ENCODE assay signal across 8 cellular contexts in the genomic region with DNA sequence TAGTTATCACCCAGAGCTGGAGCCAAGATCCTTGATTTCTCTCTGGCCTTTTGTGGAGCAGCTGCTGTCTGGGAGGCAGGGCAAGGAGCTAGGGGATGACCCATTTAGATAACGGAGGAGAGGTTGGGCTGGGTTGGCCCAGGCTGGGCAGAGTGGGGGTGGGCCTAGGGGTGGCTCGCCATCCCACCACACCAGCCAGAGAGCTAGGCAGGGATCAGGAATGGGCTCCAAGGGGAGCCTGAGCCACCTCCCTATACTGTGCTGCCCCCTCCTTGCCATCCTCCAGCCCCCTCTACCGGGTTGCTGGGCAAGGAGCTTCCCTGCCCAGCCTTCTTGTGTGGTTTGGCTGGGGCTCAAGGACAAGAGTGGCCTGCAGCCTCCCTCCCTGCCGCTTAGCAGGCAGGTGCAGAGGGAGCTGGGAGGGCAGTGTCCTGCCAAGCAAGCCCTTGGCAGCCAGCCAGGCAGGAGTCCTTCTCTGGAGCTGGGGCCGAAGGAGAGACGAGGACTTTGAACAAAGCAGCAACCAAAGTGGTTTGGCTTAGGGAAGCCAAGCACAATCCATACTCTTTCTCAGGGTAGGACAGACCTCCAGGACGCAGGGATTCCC. TPM values are rescaled to one million over a fixed set of nuclear protein-coding genes. Genes with fewer than 3 reads are reported as not detected.
DNase-seq lines count a peak whose midpoint lies in the region; ATAC-seq and TF ChIP-seq lines count a peak whose summit lies in the region.

No MANE protein-coding gene starts in this region.

- H3K4me3 ChIP-seq in heart right ventricle (no peak overlapping the region), retinal pigment epithelial cell (ENCODE audit: low read length) (peak overlapping the region; percentile 71)
- H3K4me3 ChIP-seq in effector memory CD4-positive, alpha-beta T cell (ENCODE audit: insufficient read depth, low read depth, low read length, poor library complexity, severe bottlenecking): no peak overlapping the region

- H3K9me3 ChIP-seq in heart right ventricle: no peaks in the 10 kb centered on the region
- no peaks in the 10 kb centered on the region for H3K9me3 ChIP-seq in effector memory CD4-positive, alpha-beta T cell (ENCODE audit: control insufficient read depth, low read length)

- intact Hi-C loops in heart right ventricle (cut with DNase I): no loop called here

- peak overlapping the region; percentile 80 for H3K27ac Mint-ChIP-seq in stimulated activated naive CD8-positive, alpha-beta T cell treated with anti-CD3 and anti-CD28 coated beads, Interleukin-15, Interleukin-2, amounts not matched to agents 100 ng/mL and 50 ng/mL, for 24 hours

- peak overlapping the region in 3 of 10 donors; percentile 3 to 51 (median 18) for H3K27ac ChIP-seq in heart right ventricle
- H3K27ac ChIP-seq in effector memory CD4-positive, alpha-beta T cell (ENCODE audit: insufficient read depth, low read length, poor library complexity, severe bottlenecking): no peak overlapping the region

- no peaks in the 10 kb centered on the region for H3K9me3 Mint-ChIP-seq in stimulated activated naive CD8-positive, alpha-beta T cell treated with anti-CD3 and anti-CD28 coated beads, Interleukin-15, Interleukin-2, amounts not matched to agents 100 ng/mL and 50 ng/mL, for 24 hours

- H3K27me3 ChIP-seq in heart right ventricle: no peaks in the 10 kb centered on the region
- H3K27me3 ChIP-seq in effector memory CD4-positive, alpha-beta T cell (replicated peaks; ENCODE audit: control insufficient read depth, insufficient read depth, low read length, poor library complexity, severe bottlenecking): no peaks in the 10 kb centered on the region

- TF ChIP-seq CTCF in heart right ventricle (IDR thresholded peaks at IDR 0.05) (no peak), retinal pigment epithelial cell (conservative IDR thresholded peaks at IDR 0.05; ENCODE audit: low read depth, low read length) (peak; percentile 36)

- no peaks in the 10 kb centered on the region for H3K36me3 ChIP-seq in heart right ventricle
- H3K36me3 ChIP-seq in effector memory CD4-positive, alpha-beta T cell (ENCODE audit: control insufficient read depth, insufficient read depth, low read length): no peaks in the 10 kb centered on the region

- H3K4me3 Mint-ChIP-seq in stimulated activated naive CD8-positive, alpha-beta T cell treated with anti-CD3 and anti-CD28 coated beads, Interleukin-15, Interleukin-2, amounts not matched to agents 100 ng/mL and 50 ng/mL, for 24 hours: peak overlapping the region; percentile 74

- no peak for DNase-seq in stimulated activated naive CD8-positive, alpha-beta T cell treated with anti-CD3 and anti-CD28 coated beads, Interleukin-15, Interleukin-2, amounts not matched to agents 100 U/mL and 50 U/mL, for 24 hours
- DNase-seq in heart right ventricle (peak; percentile 53 to 81), retinal pigment epithelial cell (ENCODE audit: low read depth) (no peak)
- DNase-seq in effector memory CD4-positive, alpha-beta T cell: no peak

- peaks cover 96% of the 10 kb centered on the region for H3K4me1 Mint-ChIP-seq in stimulated activated naive CD8-positive, alpha-beta T cell treated with anti-CD3 and anti-CD28 coated beads, Interleukin-15, Interleukin-2, amounts not matched to agents 100 ng/mL and 50 ng/mL, for 24 hours (ENCODE audit: low read depth)

- no peaks in the 10 kb centered on the region for H3K36me3 Mint-ChIP-seq in stimulated activated naive CD8-positive, alpha-beta T cell treated with anti-CD3 and anti-CD28 coated beads, Interleukin-15, Interleukin-2, amounts not matched to agents 100 ng/mL and 50 ng/mL, for 24 hours (ENCODE audit: low read depth)

- peaks cover 19 to 95% (median 66%) of the 10 kb centered on the region in 9 donors for H3K4me1 ChIP-seq in heart right ventricle
- H3K4me1 ChIP-seq in effector memory CD4-positive, alpha-beta T cell (ENCODE audit: control insufficient read depth, insufficient read depth, low read length, poor library complexity, severe bottlenecking): peaks cover 72% of the 10 kb centered on the region

- no peaks in the 10 kb centered on the region for H3K27me3 Mint-ChIP-seq in stimulated activated naive CD8-positive, alpha-beta T cell treated with anti-CD3 and anti-CD28 coated beads, Interleukin-15, Interleukin-2, amounts not matched to agents 100 ng/mL and 50 ng/mL, for 24 hours

- ATAC-seq in stimulated activated naive CD8-positive, alpha-beta T cell treated with anti-CD3 and anti-CD28 coated beads, Interleukin-15, Interleukin-2, amounts not matched to agents 100 U/mL and 50 U/mL, for 24 hours: no peak
- ATAC-seq in SK-N-SH treated with all-trans-retinoic acid at 6 μM for 48 hours (peak; percentile 41), heart right ventricle (peak in 6 of 8 donors; percentile 31 to 78 (median 52)), GM21717 (IDR thresholded peaks at IDR 0.05; ENCODE audit: unreplicated experiment) (no peak), GM21737 (IDR thresholded peaks at IDR 0.05; ENCODE audit: unreplicated experiment) (no peak)

- 29 to 30% methylated on average over 7 of the region's 7 CpGs for WGBS in heart right ventricle, 2 donors

TF ChIP-seq in SK-N-SH treated with all-trans-retinoic acid at 6 μM for 48 hours, 23 proteins besides CTCF, POLR2A, EP300 and RAD21:
- TF ChIP-seq, protein P1, sequence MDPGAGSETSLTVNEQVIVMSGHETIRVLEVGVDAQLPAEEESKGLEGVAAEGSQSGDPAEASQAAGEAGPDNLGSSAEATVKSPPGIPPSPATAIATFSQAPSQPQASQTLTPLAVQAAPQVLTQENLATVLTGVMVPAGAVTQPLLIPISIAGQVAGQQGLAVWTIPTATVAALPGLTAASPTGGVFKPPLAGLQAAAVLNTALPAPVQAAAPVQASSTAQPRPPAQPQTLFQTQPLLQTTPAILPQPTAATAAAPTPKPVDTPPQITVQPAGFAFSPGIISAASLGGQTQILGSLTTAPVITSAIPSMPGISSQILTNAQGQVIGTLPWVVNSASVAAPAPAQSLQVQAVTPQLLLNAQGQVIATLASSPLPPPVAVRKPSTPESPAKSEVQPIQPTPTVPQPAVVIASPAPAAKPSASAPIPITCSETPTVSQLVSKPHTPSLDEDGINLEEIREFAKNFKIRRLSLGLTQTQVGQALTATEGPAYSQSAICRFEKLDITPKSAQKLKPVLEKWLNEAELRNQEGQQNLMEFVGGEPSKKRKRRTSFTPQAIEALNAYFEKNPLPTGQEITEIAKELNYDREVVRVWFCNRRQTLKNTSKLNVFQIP (CRISPR knock-in tag; IDR thresholded peaks at IDR 0.05; ENCODE audit: borderline replicate concordance, low read depth): no peak
- TF ChIP-seq PPARA (CRISPR knock-in tag; IDR thresholded peaks at IDR 0.05; ENCODE audit: borderline replicate concordance) (no peak), ZC3H10 (CRISPR knock-in tag; IDR thresholded peaks at IDR 0.05) (no peak)
- TF ChIP-seq, protein P2, sequence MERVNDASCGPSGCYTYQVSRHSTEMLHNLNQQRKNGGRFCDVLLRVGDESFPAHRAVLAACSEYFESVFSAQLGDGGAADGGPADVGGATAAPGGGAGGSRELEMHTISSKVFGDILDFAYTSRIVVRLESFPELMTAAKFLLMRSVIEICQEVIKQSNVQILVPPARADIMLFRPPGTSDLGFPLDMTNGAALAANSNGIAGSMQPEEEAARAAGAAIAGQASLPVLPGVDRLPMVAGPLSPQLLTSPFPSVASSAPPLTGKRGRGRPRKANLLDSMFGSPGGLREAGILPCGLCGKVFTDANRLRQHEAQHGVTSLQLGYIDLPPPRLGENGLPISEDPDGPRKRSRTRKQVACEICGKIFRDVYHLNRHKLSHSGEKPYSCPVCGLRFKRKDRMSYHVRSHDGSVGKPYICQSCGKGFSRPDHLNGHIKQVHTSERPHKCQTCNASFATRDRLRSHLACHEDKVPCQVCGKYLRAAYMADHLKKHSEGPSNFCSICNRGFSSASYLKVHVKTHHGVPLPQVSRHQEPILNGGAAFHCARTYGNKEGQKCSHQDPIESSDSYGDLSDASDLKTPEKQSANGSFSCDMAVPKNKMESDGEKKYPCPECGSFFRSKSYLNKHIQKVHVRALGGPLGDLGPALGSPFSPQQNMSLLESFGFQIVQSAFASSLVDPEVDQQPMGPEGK (CRISPR knock-in tag; IDR thresholded peaks at IDR 0.05; ENCODE audit: borderline replicate concordance): no peak

RNA-seq across cellular contexts. Expression of a gene that starts 4.1 kb away (rescaled TPM):
- total RNA-seq in heart right ventricle: 1 to 10 TPM in 2 of 10 donors, under 1 TPM in 8; 0.25 to 3.1 (median 0.56) TPM
- polyA plus RNA-seq in heart right ventricle: under 1 TPM; 0.29 to 0.45 TPM

RNA-seq across cellular contexts. Expression of a gene that starts 39.3 kb away (rescaled TPM):
- total RNA-seq in heart right ventricle: under 1 TPM in 1 of 10 donors, not detected in 9; 0.16 TPM
- polyA plus RNA-seq in heart right ventricle: under 1 TPM in 1 of 2 donors, not detected in 1; 0.15 TPM

Comparison
In these comparisons a context has a peak if more than half of its experiments do, and no peak if none do; other contexts are left out.
1. ATAC-seq: peak in SK-N-SH treated with all-trans-retinoic acid at 6 μM for 48 hours (single experiment) and heart right ventricle (6 of 8); none in stimulated activated naive CD8-positive, alpha-beta T cell treated with anti-CD3 and anti-CD28 coated beads, Interleukin-15, Interleukin-2, amounts not matched to agents 100 U/mL and 50 U/mL, for 24 hours (single experiment), GM21717 (single experiment) and GM21737 (single experiment).
2. DNase-seq: peak in heart right ventricle (2 of 2); none in stimulated activated naive CD8-positive, alpha-beta T cell treated with anti-CD3 and anti-CD28 coated beads, Interleukin-15, Interleukin-2, amounts not matched to agents 100 U/mL and 50 U/mL, for 24 hours (single experiment), retinal pigment epithelial cell (single experiment) and effector memory CD4-positive, alpha-beta T cell (0 of 3).